ENCODE assay signal across 8 cellular contexts in genomic region chrX:119853449-119853848, GRCh38. TPM values are rescaled to one million over a fixed set of nuclear protein-coding genes. Genes with fewer than 3 reads are reported as not detected.
DNase-seq lines count a peak whose midpoint lies in the region; ATAC-seq, FAIRE-seq and TF ChIP-seq lines count a peak whose summit lies in the region.

No MANE protein-coding gene starts in this region.

- no peaks in the 10 kb centered on the region for H3K36me3 ChIP-seq in IMR-90 (ENCODE audit: control insufficient read depth, insufficient read depth, low read length)
- no peaks in the 10 kb centered on the region for H3K36me3 ChIP-seq in muscle layer of duodenum (ENCODE audit: control insufficient read depth in 1 of 2, insufficient read depth in 2 of 2, low read length in 2 of 2)

- H2BK5ac ChIP-seq in IMR-90 (ENCODE audit: low read depth, low read length, poor library complexity, severe bottlenecking), result peak overlapping the region; percentile 18

- H2BK120ac ChIP-seq in IMR-90 (ENCODE audit: low read depth, low read length), result no peak overlapping the region

- H3K27ac Mint-ChIP-seq in central memory CD8-positive, alpha-beta T cell (ENCODE audit: low read depth), result peak overlapping the region; percentile 99

- H3K27me3 Mint-ChIP-seq in central memory CD8-positive, alpha-beta T cell, result no peaks in the 10 kb centered on the region

- in situ Hi-C loops in IMR-90 (cut with MboI; ENCODE audit: low sequenced_read_pairs), result no loop called here

- H3K4me1 ChIP-seq in IMR-90 (ENCODE audit: control insufficient read depth, insufficient read depth, low read length), result no peaks in the 10 kb centered on the region
- peaks cover 0 to 5% of the 10 kb centered on the region in 2 donors for H3K4me1 ChIP-seq in muscle layer of duodenum (ENCODE audit: control insufficient read depth in 1 of 2, insufficient read depth in 2 of 2, low read length in 2 of 2)

- H2AK5ac ChIP-seq in IMR-90 (ENCODE audit: low read depth, low read length), result no peak overlapping the region

- H3K36me3 Mint-ChIP-seq in central memory CD8-positive, alpha-beta T cell (ENCODE audit: insufficient read depth), result peaks cover 16% of the 10 kb centered on the region

- H2BK20ac ChIP-seq in IMR-90 (ENCODE audit: low read depth, low read length), result no peak overlapping the region

- no peak for TF ChIP-seq POLR2A in IMR-90 (IDR thresholded peaks at IDR 0.05; ENCODE audit: low read depth, low read length)

- H3K9me3 Mint-ChIP-seq in central memory CD8-positive, alpha-beta T cell, result no peaks in the 10 kb centered on the region

- H3K79me1 ChIP-seq in IMR-90 (ENCODE audit: low read depth in 1 of 2, low read length in 2 of 2), result peaks cover 0 to 4% of the 10 kb centered on the region in 2 experiments; a peak in 1 of 4 replicates

- no peak for TF ChIP-seq RAD21 in IMR-90 (IDR thresholded peaks at IDR 0.05; ENCODE audit: low read length)

- H3K27me3 ChIP-seq in IMR-90 (ENCODE audit: control insufficient read depth, insufficient read depth, low read length), result no peaks in the 10 kb centered on the region
- H3K27me3 ChIP-seq in muscle layer of duodenum (ENCODE audit: low read depth, low read length), result no peaks in the 10 kb centered on the region

- POLR2A ChIA-PET in IMR-90 (lab: Charles Lee; ENCODE audit: unreplicated experiment), result interaction anchor here (0.5 to 0.8 kb wide), 2 partner anchors 17 to 1128 kb away, joined by 3 read pairs; no protein-coding TSS in a partner anchor

- H2AK9ac ChIP-seq in IMR-90 (replicated peaks; ENCODE audit: low read depth, low read length, poor library complexity), result no peak overlapping the region

- no peaks in the 10 kb centered on the region for H3K9me1 ChIP-seq in IMR-90 (ENCODE audit: insufficient read depth, low read length)

- peaks cover 11% of the 10 kb centered on the region for H3K4me1 Mint-ChIP-seq in central memory CD8-positive, alpha-beta T cell

- H3K23ac ChIP-seq in IMR-90 (ENCODE audit: low read depth, low read length), result no peak overlapping the region

- H4K8ac ChIP-seq in IMR-90 (ENCODE audit: low read depth in 2 of 2, low read length in 2 of 2), result peak overlapping the region; percentile 64 to 90

- no peak for FAIRE-seq in RCC 7860 (lab: Jason Lieb, UNC)

- peak overlapping the region; percentile 67 for H2AFZ ChIP-seq in IMR-90 (replicated peaks; ENCODE audit: low read length, poor library complexity)

- H3K18ac ChIP-seq in IMR-90 (ENCODE audit: low read depth, low read length), result peak overlapping the region; percentile 9; the same call in 1 of the 2 replicates

- no peak overlapping the region for H2BK15ac ChIP-seq in IMR-90 (ENCODE audit: low read depth, low read length)

- H3K9ac ChIP-seq in IMR-90 (ENCODE audit: low read depth, low read length), result peak overlapping the region; percentile 55; the same call in 1 of the 2 replicates

- CTCF ChIA-PET in IMR-90 (lab: Yijun Ruan, JAX), result interaction anchor here (0.9 kb wide), 1 partner anchor 79 kb away, joined by 3 read pairs; no protein-coding TSS in a partner anchor

- H3K27ac ChIP-seq in IMR-90 (ENCODE audit: insufficient read depth, low read length) (peak overlapping the region; percentile 50), muscle layer of duodenum (ENCODE audit: low read length) (peak overlapping the region; percentile 43)

- H4K91ac ChIP-seq in IMR-90 (ENCODE audit: insufficient read depth, low read depth, low read length), result no peak overlapping the region

- H3K56ac ChIP-seq in IMR-90 (ENCODE audit: extremely low read depth, insufficient read depth, low read length), result no peak overlapping the region

- no peak for DNase-seq in AG09309 (ENCODE audit: low read depth)
- DNase-seq in IMR-90, result no peak
- DNase-seq in central memory CD8-positive, alpha-beta T cell (ENCODE audit: low spot score in 2 of 2), result no peak
- DNase-seq in T-helper 9 cell, result no peak
- DNase-seq in RPMI8226, result no peak
- DNase-seq in RCC 7860 (ENCODE audit: low spot score), result no peak
- DNase-seq in NCI-H2107 treated with DMSO at 0.1 percent for 48 hours (lab: John Stamatoyannopoulos, UW; ENCODE audit: unreplicated experiment), result no peak

- H3K4me2 ChIP-seq in IMR-90 (ENCODE audit: low read depth, low read length), result peak overlapping the region; percentile 81

- no peaks in the 10 kb centered on the region for H4K20me1 ChIP-seq in IMR-90 (ENCODE audit: insufficient read depth, low read length)

- intact Hi-C loops in IMR-90 (cut with micrococcal nuclease), result loop anchor here (2.0 kb wide), 1 partner anchor 161 kb away; the partner anchor contains the start of gene SEPTIN6

- peak overlapping the region; percentile 54; the same call in 1 of the 2 replicates for H4K5ac ChIP-seq in IMR-90 (ENCODE audit: low read depth, low read length)

- dilution Hi-C loops in IMR-90 (cut with HindIII; ENCODE audit: low sequenced_read_pairs, unreplicated experiment), result no loop called here

- WGBS in IMR-90 (ENCODE audit: extremely low coverage in 2 of 2, insufficient read length in 1 of 2), 2 experiments, result no CpG with 5 or more reads among the region's 10 CpGs

- H3K4me3 ChIP-seq in AG09309 (ENCODE audit: control insufficient read depth, low read depth, low read length) (peak overlapping the region; percentile 3), IMR-90 (ENCODE audit: insufficient read depth, low read depth, low read length) (peak overlapping the region; percentile 59), muscle layer of duodenum (ENCODE audit: low read depth in 1 of 2, low read length in 2 of 2) (peak overlapping the region; percentile 74 to 81)

- H3K9me3 ChIP-seq in IMR-90 (ENCODE audit: control insufficient read depth, insufficient read depth, low read length) (no peaks in the 10 kb centered on the region), muscle layer of duodenum (ENCODE audit: control insufficient read depth in 1 of 2, low read length in 2 of 2) (no peaks in the 10 kb centered on the region)

- BruUV-seq in IMR-90 (replicated peaks; lab: Mats Ljungman, UMichigan), result no TSS peak

- peak overlapping the region; percentile 99 for H3K4me3 Mint-ChIP-seq in central memory CD8-positive, alpha-beta T cell

- TF ChIP-seq CTCF in AG09309 (IDR thresholded peaks at IDR 0.05; ENCODE audit: control insufficient read depth, insufficient read depth, low read depth, low read length, missing control alignments) (no peak), IMR-90 (conservative IDR thresholded peaks at IDR 0.05; ENCODE audit: low read depth, low read length) (no peak)

- peak overlapping the region; percentile 46; the same call in 1 of the 2 replicates for H3K14ac ChIP-seq in IMR-90 (replicated peaks; ENCODE audit: low read depth, low read length)

- H3K4ac ChIP-seq in IMR-90 (ENCODE audit: low read depth, low read length), result peak overlapping the region; percentile 55; the same call in 1 of the 2 replicates

- no peak for ATAC-seq in IMR-90 (ENCODE audit: low read depth)
- ATAC-seq in central memory CD8-positive, alpha-beta T cell (replicated peaks; ENCODE audit: extremely low read depth, poor library complexity, severe bottlenecking), result no peak

TF ChIP-seq in IMR-90, 13 proteins besides CTCF, POLR2A, EP300 and RAD21 (continues in another document):
- TF ChIP-seq MAZ (IDR thresholded peaks at IDR 0.05; ENCODE audit: borderline replicate concordance, low read depth, low read length) (no peak), RCOR1 (IDR thresholded peaks at IDR 0.05; ENCODE audit: insufficient replicate concordance, low read length) (no peak), BHLHE40 (IDR thresholded peaks at IDR 0.05; ENCODE audit: low read depth, low read length) (no peak), USF2 (IDR thresholded peaks at IDR 0.05; ENCODE audit: low read depth, low read length) (no peak), CEBPB (IDR thresholded peaks at IDR 0.05; ENCODE audit: low read depth, low read length) (no peak), CHD1 (IDR thresholded peaks at IDR 0.05; ENCODE audit: low read depth, low read length) (no peak), ELK1 (IDR thresholded peaks at IDR 0.05; ENCODE audit: borderline replicate concordance, low read depth, low read length) (no peak), FOS (IDR thresholded peaks at IDR 0.05; ENCODE audit: low read depth, low read length) (no peak), RFX5 (IDR thresholded peaks at IDR 0.05; ENCODE audit: low read depth, low read length) (no peak), SMC3 (IDR thresholded peaks at IDR 0.05; ENCODE audit: low read depth, low read length) (no peak), NFE2L2 (IDR thresholded peaks at IDR 0.05; ENCODE audit: low read depth, low read length) (no peak)

RNA-seq across cellular contexts. Expression of gene UPF3B, which starts 0.7 kb away (rescaled TPM):
- 0.54 and 1.4 TPM in 2 replicates for total RNA-seq in IMR-90 (2012; rRNA removed)
- polyA plus RNA-seq in IMR-90 (2012; rRNA removed), result 6.0 and 6.4 TPM in 2 replicates
- polyA plus RNA-seq in IMR-90 (2012; cell fraction: cytosol; rRNA removed), result 0.88 and 1.1 TPM in 2 replicates
- 0.84 and 4.6 TPM in 2 replicates for polyA plus RNA-seq in IMR-90 (2012; cell fraction: nucleus; rRNA removed; ENCODE audit: low replicate concordance)

RNA-seq across cellular contexts. Expression of gene RNF113A, which starts 18.1 kb away (rescaled TPM):
- total RNA-seq in IMR-90 (2012; rRNA removed), result 16.5 and 20.6 TPM in 2 replicates
- 15.9 and 17.0 TPM in 2 replicates for polyA plus RNA-seq in IMR-90 (2012; rRNA removed)
- 10.5 and 11.2 TPM in 2 replicates for polyA plus RNA-seq in IMR-90 (2012; cell fraction: cytosol; rRNA removed)
- 4.4 and 6.8 TPM in 2 replicates for polyA plus RNA-seq in IMR-90 (2012; cell fraction: nucleus; rRNA removed; ENCODE audit: low replicate concordance)

RNA-seq across cellular contexts. Expression of gene NDUFA1, which starts 18.2 kb away (rescaled TPM):
- 12.5 and 47.5 TPM in 2 replicates for total RNA-seq in IMR-90 (2012; rRNA removed)
- 90.1 and 104 TPM in 2 replicates for polyA plus RNA-seq in IMR-90 (2012; rRNA removed)
- 9.7 and 28.6 TPM in 2 replicates for polyA plus RNA-seq in IMR-90 (2012; cell fraction: cytosol; rRNA removed)
- polyA plus RNA-seq in IMR-90 (2012; cell fraction: nucleus; rRNA removed; ENCODE audit: low replicate concordance), result 1.9 and 15.3 TPM in 2 replicates

RNA-seq across cellular contexts. Expression of gene AKAP14, which starts 42.2 kb away (rescaled TPM):
- not detected in 2 replicates for total RNA-seq in IMR-90 (2012; rRNA removed)
- polyA plus RNA-seq in IMR-90 (2012; rRNA removed), result not detected in 2 replicates
- not detected in 2 replicates for polyA plus RNA-seq in IMR-90 (2012; cell fraction: cytosol; rRNA removed)
- polyA plus RNA-seq in IMR-90 (2012; cell fraction: nucleus; rRNA removed; ENCODE audit: low replicate concordance), result not detected in 2 replicates

Comparison
In these comparisons a context has a peak if more than half of its experiments do, and no peak if none do; other contexts are left out.
1. H3K4me3 ChIP-seq: peak in every context shown above with its lines; median percentile 78 in muscle layer of duodenum; 59 in IMR-90; 3 in AG09309.